In genomic region chr1:175166746-175167145, GRCh38 we compare ENCODE assay signal across 1 cellular context.
TF ChIP-seq lines count a peak whose summit lies in the region.

No MANE protein-coding gene starts in this region.

TF ChIP-seq in endothelial cell of umbilical vein, 7 proteins besides CTCF, POLR2A, EP300 and RAD21 (continued from another document):
- TF ChIP-seq MAX (IDR thresholded peaks at IDR 0.05; ENCODE audit: insufficient read depth, insufficient read length) (no peak), POLR2AphosphoS5 (IDR thresholded peaks at IDR 0.05; ENCODE audit: insufficient read depth, low read depth, low read length) (no peak)
TF ChIP-seq in endothelial cell of umbilical vein: peak in this region for 0.
